15 cellular contexts compared by ENCODE assay signal in genomic region chr2:66525609-66526008, GRCh38.
A peak's percentile ranks its signal among the peaks of the same experiment; 100 is the strongest.
DNase-seq lines count a peak whose midpoint lies in the region; ATAC-seq and TF ChIP-seq lines count a peak whose summit lies in the region.
"Had no signal": no experiment of that assay in that cellular context is flagged by ENCODE, and none has a peak within 500 bp of the region (broad histone marks: within the 10 kb centered on the region; RNA-seq: fewer than 3 reads in every experiment).

No MANE protein-coding gene starts in this region.

- H3F3A ChIP-seq in GM23338 (replicated peaks; ENCODE audit: low read depth) = no peaks in the 10 kb centered on the region

- H4K20me1 ChIP-seq in GM23338 (replicated peaks; ENCODE audit: insufficient read depth) (no peaks in the 10 kb centered on the region), hepatocyte (ENCODE audit: insufficient read depth, poor library complexity, severe bottlenecking) (peaks cover 4% of the 10 kb centered on the region)

- WGBS in sigmoid colon, 2 donors = 47 to 80% methylated on average over 5 of the region's 5 CpGs
- 75% methylated on average over 5 of the region's 5 CpGs for whole genome bisulfite sequencing in hepatocyte (ENCODE audit: low lambda C conversion rate, missing lambda C conversion rate)

- H3K4me3 ChIP-seq in GM23338 = no peak overlapping the region
- H3K4me3 ChIP-seq in SK-N-MC = no peak overlapping the region
- H3K4me3 ChIP-seq in sigmoid colon = no peak overlapping the region
- no peak overlapping the region for H3K4me3 ChIP-seq in hepatocyte
- H3K4me3 ChIP-seq: Peyer's patch had no signal

- H3K36me3 ChIP-seq in GM23338 (ENCODE audit: insufficient read depth) (no peaks in the 10 kb centered on the region), SK-N-MC (ENCODE audit: insufficient read depth, low read length) (peaks cover 93% of the 10 kb centered on the region), sigmoid colon (peaks cover 0 to 17% (median 2%) of the 10 kb centered on the region in 4 donors), hepatocyte (replicated peaks; ENCODE audit: insufficient read depth, low read depth) (no peaks in the 10 kb centered on the region)
- H3K36me3 ChIP-seq: Peyer's patch had no signal

- H3K27ac ChIP-seq in GM23338 (ENCODE audit: low read depth) (no peak overlapping the region), SK-N-MC (peak overlapping the region; percentile 69), sigmoid colon (peak overlapping the region in 3 of 4 donors; percentile 31 to 63 (median 47)), hepatocyte (no peak overlapping the region)

- H3K4me1 ChIP-seq in GM23338 (ENCODE audit: insufficient read depth) = peaks cover 25% of the 10 kb centered on the region
- H3K4me1 ChIP-seq in sigmoid colon = peaks cover 0 to 99% (median 73%) of the 10 kb centered on the region in 4 donors
- H3K4me1 ChIP-seq in hepatocyte (ENCODE audit: insufficient read depth) = peaks cover 11% of the 10 kb centered on the region

- H3K4me1 Mint-ChIP-seq in GM23338 (peaks cover 26% of the 10 kb centered on the region), mesothelial cell of epicardium (peaks cover 60% of the 10 kb centered on the region)

- H3K9me3 ChIP-seq in SK-N-MC (ENCODE audit: low read depth, low read length) = no peaks in the 10 kb centered on the region
- H3K9me3 ChIP-seq in sigmoid colon = no peaks in the 10 kb centered on the region
- H3K9me3 ChIP-seq in hepatocyte (ENCODE audit: low read depth) = no peaks in the 10 kb centered on the region
- H3K9me3 ChIP-seq: Peyer's patch had no signal

- H3K27me3 ChIP-seq in GM23338 (ENCODE audit: insufficient read depth) = no peaks in the 10 kb centered on the region
- H3K27me3 ChIP-seq in sigmoid colon = no peaks in the 10 kb centered on the region
- H3K27me3 ChIP-seq in hepatocyte = no peaks in the 10 kb centered on the region
- H3K27me3 ChIP-seq: Peyer's patch had no signal

- no peak for TF ChIP-seq POLR2A in sigmoid colon (IDR thresholded peaks at IDR 0.05)

- H3K27me3 Mint-ChIP-seq in GM23338 (ENCODE audit: insufficient read depth, low read depth, poor library complexity) = peaks cover 2% of the 10 kb centered on the region
- no peaks in the 10 kb centered on the region for H3K27me3 Mint-ChIP-seq in mesothelial cell of epicardium (ENCODE audit: low read depth)

- no peak overlapping the region for H3K9ac ChIP-seq in SK-N-MC (ENCODE audit: insufficient read length)

- H3K4me3 Mint-ChIP-seq in GM23338 (no peak overlapping the region), mesothelial cell of epicardium (no peak overlapping the region)

- ATAC-seq in GM23338 (peak; percentile 32; the same call in 1 of the 3 replicates), GM19035 (IDR thresholded peaks at IDR 0.05; ENCODE audit: unreplicated experiment) (no peak)
- ATAC-seq: HepG2 had no signal

- no peak for DNase-seq in GM23338 (ENCODE audit: low spot score)
- no peak for DNase-seq in SK-N-MC (ENCODE audit: low read depth, low spot score)
- DNase-seq in mesothelial cell of epicardium (ENCODE audit: low spot score in 2 of 2, unreplicated experiment in 2 of 2) = no peak
- DNase-seq in sigmoid colon = no peak
- no peak for DNase-seq in AG20443 (ENCODE audit: low spot score)
- no peak for DNase-seq in hepatocyte (ENCODE audit: low spot score)
- DNase-seq: H7, Kasumi-1, NCI-H1417, NCI-H1930, NCI-H2171 treated with DMSO at 0.1 percent for 48 hours, Peyer's patch, SHP77 treated with DMSO at 0.1 percent for 48 hours had no signal

- H3K79me2 ChIP-seq in GM23338 (replicated peaks; ENCODE audit: insufficient read depth) = no peaks in the 10 kb centered on the region
- peaks cover 17% of the 10 kb centered on the region for H3K79me2 ChIP-seq in hepatocyte

- H3K27ac Mint-ChIP-seq in GM23338 (no peak overlapping the region), mesothelial cell of epicardium (peak overlapping the region; percentile 47)

- intact Hi-C loops in sigmoid colon (cut with DNase I) = no loop called here

- no peaks in the 10 kb centered on the region for H3K9me2 ChIP-seq in GM23338 (ENCODE audit: insufficient read depth)
- H3K9me2 ChIP-seq in hepatocyte (replicated peaks; ENCODE audit: insufficient read depth) = no peaks in the 10 kb centered on the region

- TF ChIP-seq CTCF in GM23338 (conservative IDR thresholded peaks at IDR 0.05; ENCODE audit: low read depth in 2 of 2) (no peak), mesothelial cell of epicardium (IDR thresholded peaks at IDR 0.05; ENCODE audit: unreplicated experiment) (no peak), sigmoid colon (IDR thresholded peaks at IDR 0.05) (no peak), hepatocyte (IDR thresholded peaks at IDR 0.05; ENCODE audit: poor library complexity) (no peak)

- no peak overlapping the region for H2AFZ ChIP-seq in GM23338
- H2AFZ ChIP-seq in hepatocyte = no peak overlapping the region

- no peak for TF ChIP-seq EP300 in sigmoid colon (IDR thresholded peaks at IDR 0.05)

- H3K4me2 ChIP-seq in GM23338 (no peak overlapping the region; the same call in 1 of the 2 replicates), hepatocyte (no peak overlapping the region)

- H3K36me3 Mint-ChIP-seq in GM23338 (ENCODE audit: low read depth) = no peaks in the 10 kb centered on the region
- H3K36me3 Mint-ChIP-seq in mesothelial cell of epicardium = peaks cover 27% of the 10 kb centered on the region

- H3K9me3 Mint-ChIP-seq in GM23338 (no peaks in the 10 kb centered on the region), mesothelial cell of epicardium (no peaks in the 10 kb centered on the region)

TF ChIP-seq in GM23338, 12 proteins besides CTCF, POLR2A, EP300 and RAD21 (continues in another document):
- TF ChIP-seq POLR2AphosphoS5 (IDR thresholded peaks at IDR 0.05; ENCODE audit: low read depth) (no peak), STAT1 (IDR thresholded peaks at IDR 0.05; ENCODE audit: unreplicated experiment) (no peak), NANOG (IDR thresholded peaks at IDR 0.05; ENCODE audit: borderline replicate concordance) (no peak), ETS1 (IDR thresholded peaks at IDR 0.05) (no peak)

Comparison
In these comparisons a context has a peak if more than half of its experiments do, and no peak if none do; other contexts are left out.
1. H3K27ac ChIP-seq: peak in SK-N-MC (single experiment) and sigmoid colon (3 of 4); none in GM23338 (single experiment) and hepatocyte (single experiment).